Comparison of ENCODE assay signal across 8 cellular contexts in the genomic region with DNA sequence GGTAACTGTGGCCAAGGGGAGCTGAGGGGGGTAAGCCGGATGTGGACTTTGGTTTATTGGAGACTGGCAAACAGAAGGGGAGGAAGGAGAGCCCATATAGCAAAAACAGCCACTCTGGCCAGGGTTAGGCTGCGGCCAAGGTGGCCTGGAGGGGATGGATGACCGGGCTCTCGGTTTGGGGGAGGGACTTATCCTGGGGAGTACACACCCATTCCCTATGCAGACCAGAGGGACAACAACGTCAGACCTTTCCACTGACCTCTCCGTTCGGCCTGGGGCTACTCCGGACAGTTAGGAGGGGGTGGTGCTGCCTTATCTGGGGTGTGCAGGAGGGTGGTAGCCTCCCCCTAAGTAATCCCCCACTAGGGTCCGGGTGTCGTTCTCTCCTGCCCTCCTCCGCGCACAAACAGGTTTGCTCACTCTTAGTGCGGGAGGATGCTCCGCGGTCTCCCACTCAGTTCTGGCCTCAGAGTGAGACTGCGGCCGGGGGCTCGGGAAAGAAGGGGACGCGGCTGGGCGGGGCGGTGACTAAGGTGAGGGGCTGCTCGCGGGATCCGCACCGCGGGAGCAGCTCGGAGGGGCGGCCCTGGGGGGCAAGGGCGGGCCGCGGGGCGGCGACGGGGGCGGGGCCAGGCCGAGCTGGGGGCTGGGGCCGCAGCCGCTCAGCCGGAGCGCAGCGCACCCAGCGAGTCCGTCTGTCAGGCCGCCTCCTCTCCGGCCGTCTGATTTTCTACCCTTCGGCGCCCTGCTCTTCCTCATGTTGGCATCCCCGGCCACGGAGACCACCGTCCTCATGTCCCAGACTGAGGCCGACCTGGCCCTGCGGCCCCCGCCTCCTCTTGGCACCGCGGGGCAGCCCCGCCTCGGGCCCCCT. TPM values are rescaled to one million over a fixed set of nuclear protein-coding genes. Genes with fewer than 3 reads are reported as not detected.
DNase-seq lines count a peak whose midpoint lies in the region; ATAC-seq and TF ChIP-seq lines count a peak whose summit lies in the region.
"Had no signal": no experiment of that assay in that cellular context is flagged by ENCODE, and none has a peak within 500 bp of the region (broad histone marks: within the 10 kb centered on the region; RNA-seq: fewer than 3 reads in every experiment).

A gene (plus strand): TSS at position 669 of the 874 bp plus-strand sequence. CDS start 89 bp downstream, at position 758.

- no peak for TF ChIP-seq CTCF in spleen (IDR thresholded peaks at IDR 0.05 in 8 of 11, conservative IDR thresholded peaks at IDR 0.05 in 3 of 11)

- peak within 1 kb of the TSS; percentile 43 for H3K4me3 ChIP-seq in iPS-11a (ENCODE audit: low read depth, low read length)
- peak within 1 kb of the TSS in 5 of 8 donors; percentile 2 to 57 (median 24) for H3K4me3 ChIP-seq in spleen

- peaks cover 19% of the 10 kb centered on the region for H3K36me3 Mint-ChIP-seq in activated naive CD8-positive, alpha-beta T cell treated with anti-CD3 and anti-CD28 coated beads for 36 hours

- WGBS in spleen, 5 donors = 13 to 30% (median 20%) methylated on average over 27 to 59 of the region's 59 CpGs

- H3K27ac ChIP-seq in spleen = no peak within 1 kb of the TSS

- no peaks in the 10 kb centered on the region for H3K9me3 Mint-ChIP-seq in activated naive CD8-positive, alpha-beta T cell treated with anti-CD3 and anti-CD28 coated beads for 36 hours

- TF ChIP-seq POLR2A in spleen (IDR thresholded peaks at IDR 0.05) = no peak

- intact Hi-C loops in spleen (cut with DNase I; ENCODE audit: low total_unique reads) = no loop called here

- peak; percentile 75 for DNase-seq in HT-29 (ENCODE audit: low spot score)
- DNase-seq in activated naive CD8-positive, alpha-beta T cell treated with anti-CD3 and anti-CD28 coated beads for 36 hours = peak; percentile 36
- peak; percentile 65 for DNase-seq in spleen
- DNase-seq in C1 segment of cervical spinal cord (lab: John Stamatoyannopoulos, UW) = no peak
- DNase-seq: NCI-H2029 had no signal

- H3K36me3 ChIP-seq in spleen = peaks cover 3 to 52% (median 47%) of the 10 kb centered on the region in 6 donors

- H3K4me1 ChIP-seq in spleen = peaks cover 8 to 62% (median 39%) of the 10 kb centered on the region in 6 donors

- peaks cover 0 to 56% (median 49%) of the 10 kb centered on the region in 7 donors for H3K27me3 ChIP-seq in spleen (replicated peaks in 1 of 7)

- no peak for ATAC-seq in GM19328 (IDR thresholded peaks at IDR 0.05; ENCODE audit: unreplicated experiment)
- no peak for ATAC-seq in HG03432 (IDR thresholded peaks at IDR 0.05; ENCODE audit: unreplicated experiment)

- H3K27me3 Mint-ChIP-seq in activated naive CD8-positive, alpha-beta T cell treated with anti-CD3 and anti-CD28 coated beads for 36 hours = peaks cover 55% of the 10 kb centered on the region

- H3K27ac Mint-ChIP-seq in activated naive CD8-positive, alpha-beta T cell treated with anti-CD3 and anti-CD28 coated beads for 36 hours = no peak within 1 kb of the TSS

- no peaks in the 10 kb centered on the region for H3K9me3 ChIP-seq in spleen

- peak within 1 kb of the TSS; percentile 26 for H3K4me3 Mint-ChIP-seq in activated naive CD8-positive, alpha-beta T cell treated with anti-CD3 and anti-CD28 coated beads for 36 hours

- H3K4me1 Mint-ChIP-seq in activated naive CD8-positive, alpha-beta T cell treated with anti-CD3 and anti-CD28 coated beads for 36 hours = peaks cover 25% of the 10 kb centered on the region

RNA-seq across cellular contexts. Expression of the gene that starts here (rescaled TPM):
- total RNA-seq in HT-29 (2014; rRNA removed; shearing (Covaris generic)) = 7.8 and 8.6 TPM in 2 replicates
- total RNA-seq in activated naive CD8-positive, alpha-beta T cell treated with anti-CD3 and anti-CD28 coated beads for 36 hours = under 1 TPM; 0.25 to 0.26 TPM
- under 1 TPM in 3 of 7 donors, not detected in 4; 0.10 to 0.52 (median 0.41) TPM for total RNA-seq in spleen
- polyA plus RNA-seq in spleen = under 1 TPM in 2 of 3 donors, not detected in 1; 0.04 to 0.06 TPM

Comparison
In these comparisons a context has a peak if more than half of its experiments do, and no peak if none do; other contexts are left out.
1. Peak in DNase-seq in activated naive CD8-positive, alpha-beta T cell treated with anti-CD3 and anti-CD28 coated beads for 36 hours; RNA of the gene not detected or under 1 TPM.
2. Peak in DNase-seq and H3K4me3 ChIP-seq in spleen; RNA of the gene not detected or under 1 TPM.